15 cellular contexts compared by ENCODE assay signal in genomic region chr4:29153642-29154041, GRCh38.
DNase-seq lines count a peak whose midpoint lies in the region; FAIRE-seq and TF ChIP-seq lines count a peak whose summit lies in the region.
"Had no signal": no experiment of that assay in that cellular context is flagged by ENCODE, and none has a peak within 500 bp of the region (broad histone marks: within the 10 kb centered on the region; RNA-seq: fewer than 3 reads in every experiment).

No MANE protein-coding gene starts in this region.

- dilution Hi-C loops in endothelial cell of umbilical vein (cut with MboI; ENCODE audit: extremely low pct_ligation_motif_present, low sequenced_read_pairs), result no loop called here

- H3K4me1 ChIP-seq in endothelial cell of umbilical vein (ENCODE audit: control insufficient read depth, extremely low read depth, insufficient read depth, low read length), result peaks cover 16% of the 10 kb centered on the region
- H3K4me1 ChIP-seq in esophagus muscularis mucosa, result no peaks in the 10 kb centered on the region
- H3K4me1 ChIP-seq: A549 had no signal

- no TSS peak for BruUV-seq in endothelial cell of umbilical vein (replicated peaks; lab: Mats Ljungman, UMichigan)

- FAIRE-seq in endothelial cell of umbilical vein (lab: Jason Lieb, UNC), result peak; percentile 89
- FAIRE-seq: A549, GM12878, GM18507, H54 had no signal

- H3K79me2 ChIP-seq in endothelial cell of umbilical vein (ENCODE audit: control insufficient read depth, insufficient read depth, low read length), result no peaks in the 10 kb centered on the region

- H3K4me1 Mint-ChIP-seq in neural crest cell, result peaks cover 11% of the 10 kb centered on the region
- H3K4me1 Mint-ChIP-seq: CD14-positive monocyte had no signal

- H3K27ac Mint-ChIP-seq in neural crest cell (ENCODE audit: unreplicated experiment), result peak overlapping the region; percentile 73
- H3K27ac Mint-ChIP-seq: CD14-positive monocyte; CD8-positive, alpha-beta T cell had no signal

- H3K36me3 Mint-ChIP-seq in neural crest cell (ENCODE audit: low read depth), result no peaks in the 10 kb centered on the region
- H3K36me3 Mint-ChIP-seq: CD14-positive monocyte; CD8-positive, alpha-beta T cell had no signal

- DNase-seq in Kasumi-1 (lab: John Stamatoyannopoulos, UW) (peak; percentile 7 to 9), endothelial cell of umbilical vein (ENCODE audit: low read depth, low spot score) (peak; percentile 97), neural crest cell (ENCODE audit: low read depth, low spot score) (no peak), esophagus muscularis mucosa (ENCODE audit: extremely low spot score) (no peak), COLO668 (lab: John Stamatoyannopoulos, UW; ENCODE audit: unreplicated experiment) (no peak)
- DNase-seq in activated CD8-positive, alpha-beta memory T cell treated with anti-CD3 and anti-CD28 coated beads for 24 hours, result no peak
- DNase-seq: CD8-positive, alpha-beta T cell; DMS 273 treated with DMSO at 0.1 percent for 48 hours; GM23248; IMR-90 had no signal

- no peaks in the 10 kb centered on the region for H3K27me3 Mint-ChIP-seq in neural crest cell (ENCODE audit: low read depth)

- H3K4me3 Mint-ChIP-seq in neural crest cell, result no peak overlapping the region
- H3K4me3 Mint-ChIP-seq: CD14-positive monocyte; CD8-positive, alpha-beta T cell had no signal

- no peaks in the 10 kb centered on the region for H3K36me3 ChIP-seq in endothelial cell of umbilical vein (ENCODE audit: control insufficient read depth in 2 of 2, extremely low read depth in 1 of 2, insufficient read depth in 2 of 2, low read length in 2 of 2)
- H3K36me3 ChIP-seq in esophagus muscularis mucosa, result no peaks in the 10 kb centered on the region

- POLR2A ChIA-PET in endothelial cell of umbilical vein (lab: Charles Lee), result no interaction called here

- H3K4me2 ChIP-seq in endothelial cell of umbilical vein (ENCODE audit: insufficient read depth, low read length), result peak overlapping the region; percentile 90
- H3K4me2 ChIP-seq: A549 had no signal

- no peak for TF ChIP-seq EP300 in esophagus muscularis mucosa (IDR thresholded peaks at IDR 0.05)

- no peaks in the 10 kb centered on the region for H3K27me3 ChIP-seq in endothelial cell of umbilical vein (ENCODE audit: control insufficient read depth in 2 of 2, insufficient read depth in 2 of 2, low read length in 2 of 2)
- H3K27me3 ChIP-seq in esophagus muscularis mucosa, result no peaks in the 10 kb centered on the region

- no peak for TF ChIP-seq CTCF in endothelial cell of umbilical vein (IDR thresholded peaks at IDR 0.05; ENCODE audit: extremely low read depth in 1 of 2, insufficient read depth in 1 of 2, low read depth in 1 of 2, low read length in 2 of 2)
- TF ChIP-seq CTCF in neural crest cell (conservative IDR thresholded peaks at IDR 0.05), result no peak
- TF ChIP-seq CTCF in esophagus muscularis mucosa (IDR thresholded peaks at IDR 0.05), result no peak

- H3K9me3 Mint-ChIP-seq in neural crest cell, result peaks cover 7% of the 10 kb centered on the region

- H3K9me1 ChIP-seq in endothelial cell of umbilical vein (replicated peaks; ENCODE audit: control insufficient read depth, extremely low read depth, insufficient read depth, low read length), result no peaks in the 10 kb centered on the region

- H3K4me3 ChIP-seq in endothelial cell of umbilical vein (replicated peaks in 1 of 3; ENCODE audit: insufficient read depth in 1 of 3, low read depth in 1 of 3, low read length in 3 of 3), result peak overlapping the region in 1 of 3 experiments; percentile 50
- H3K4me3 ChIP-seq in esophagus muscularis mucosa, result no peak overlapping the region
- H3K4me3 ChIP-seq: A549, GM12878, GM23248 had no signal

- CTCF ChIA-PET in endothelial cell of umbilical vein (lab: Charles Lee), result no interaction called here

- intact Hi-C loops in endothelial cell of umbilical vein (cut with micrococcal nuclease) (loop anchor here (1.0 kb wide), 4 partner anchors 10 to 174 kb away; no protein-coding TSS in a partner anchor), esophagus muscularis mucosa (cut with DNase I) (no loop called here)

- peak overlapping the region; percentile 87 for H2AFZ ChIP-seq in endothelial cell of umbilical vein (ENCODE audit: low read depth, low read length)
- H2AFZ ChIP-seq: GM23248 had no signal

- no peaks in the 10 kb centered on the region for H4K20me1 ChIP-seq in endothelial cell of umbilical vein (replicated peaks; ENCODE audit: control insufficient read depth, extremely low read depth, insufficient read depth, low read length)

- H3K9ac ChIP-seq in endothelial cell of umbilical vein (replicated peaks; ENCODE audit: extremely low read depth, insufficient read depth, low read length), result peak overlapping the region; percentile 77
- H3K9ac ChIP-seq: GM23248 had no signal

- TF ChIP-seq POLR2A in endothelial cell of umbilical vein (IDR thresholded peaks at IDR 0.05; ENCODE audit: low read depth, low read length) (no peak), esophagus muscularis mucosa (IDR thresholded peaks at IDR 0.05; ENCODE audit: low read depth) (no peak)

- H3K27ac ChIP-seq in endothelial cell of umbilical vein (ENCODE audit: insufficient read depth, low read depth, low read length) (peak overlapping the region; percentile 90), esophagus muscularis mucosa (replicated peaks in 1 of 4) (no peak overlapping the region)
- H3K27ac ChIP-seq: A549, GM23248 had no signal

- H3K9me3 ChIP-seq in endothelial cell of umbilical vein (replicated peaks; ENCODE audit: control insufficient read depth, insufficient read depth, low read length), result no peaks in the 10 kb centered on the region
- no peaks in the 10 kb centered on the region for H3K9me3 ChIP-seq in esophagus muscularis mucosa
- H3K9me3 ChIP-seq: A549 had no signal

- WGBS in esophagus muscularis mucosa, result 34% methylated on average over 3 of the region's 3 CpGs

TF ChIP-seq in endothelial cell of umbilical vein, 7 proteins besides CTCF, POLR2A, EP300 and RAD21:
- peak; percentile 78 for TF ChIP-seq JUN (IDR thresholded peaks at IDR 0.05; ENCODE audit: borderline replicate concordance, insufficient read depth, insufficient read length, low read depth)
- TF ChIP-seq POLR2AphosphoS5 (IDR thresholded peaks at IDR 0.05; ENCODE audit: insufficient read depth, low read depth, low read length), result peak; percentile 60
- peak; percentile 39 for TF ChIP-seq GATA2 (IDR thresholded peaks at IDR 0.05; ENCODE audit: insufficient read depth, insufficient read length, low read depth, low read length)
- TF ChIP-seq FOS (IDR thresholded peaks at IDR 0.05; ENCODE audit: borderline replicate concordance, insufficient read depth, low read length), result peak; percentile 93
- no peak for TF ChIP-seq EZH2 (IDR thresholded peaks at IDR 0.05; ENCODE audit: borderline replicate concordance, low read depth, low read length, severe bottlenecking)

Comparison
In these comparisons a context has a peak if more than half of its experiments do, and no peak if none do; other contexts are left out.
1. DNase-seq: peak in Kasumi-1 (2 of 2) and endothelial cell of umbilical vein (single experiment); none in neural crest cell (single experiment), esophagus muscularis mucosa (single experiment), activated CD8-positive, alpha-beta memory T cell treated with anti-CD3 and anti-CD28 coated beads for 24 hours (single experiment) and COLO668 (single experiment).